7 cellular contexts compared by ENCODE assay signal in the genomic region with DNA sequence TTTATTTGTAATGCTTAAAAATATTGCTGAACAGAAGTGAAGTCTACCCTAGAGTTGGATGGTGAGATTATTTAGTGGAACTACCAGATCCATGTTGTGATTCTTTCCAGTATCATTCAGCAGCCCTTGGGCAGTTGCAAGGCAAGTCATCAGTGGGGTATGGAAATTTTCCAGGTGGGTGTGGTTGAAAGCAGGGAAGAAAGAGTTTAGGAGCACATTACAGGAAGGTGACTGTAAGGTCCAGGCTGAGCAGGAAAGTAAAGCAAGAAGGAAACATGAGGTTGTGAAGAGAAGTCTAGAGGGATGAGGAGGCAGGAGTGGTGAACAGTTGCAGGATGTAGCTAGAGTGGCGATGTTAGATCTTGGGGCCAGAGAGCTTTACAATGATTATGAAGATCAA.
DNase-seq lines count a peak whose midpoint lies in the region; ATAC-seq, FAIRE-seq and TF ChIP-seq lines count a peak whose summit lies in the region.
"Not testable (repeated sequence)": the region's sequence is repeated elsewhere in the genome, so short reads cannot be mapped to it uniquely, and the experiment has no call there.

No MANE protein-coding gene starts in this region.

- H3K4me1 ChIP-seq in GM23248 (ENCODE audit: insufficient read depth); PC-3 (ENCODE audit: insufficient read depth, low read length): not testable (repeated sequence)

- H3F3A ChIP-seq in GM23248 (ENCODE audit: insufficient read depth); PC-3 (ENCODE audit: low read length, unreplicated experiment): not testable (repeated sequence)

- not testable (repeated sequence) for BruUV-seq in PC-3 (replicated peaks; lab: Mats Ljungman, UMichigan)

- H3K36me3 Mint-ChIP-seq in osteocyte (ENCODE audit: unreplicated experiment), result not testable (repeated sequence)

- H3K27me3 Mint-ChIP-seq in osteocyte (ENCODE audit: unreplicated experiment), result peaks cover 54% of the 10 kb centered on the region

- not testable (repeated sequence) for H3K9me2 ChIP-seq in GM23248 (ENCODE audit: insufficient read depth); PC-3 (replicated peaks; ENCODE audit: low read length)

- H3K27me3 ChIP-seq in GM23248 (replicated peaks; ENCODE audit: insufficient read depth); PC-3 (ENCODE audit: low read length); bronchial epithelial cell (ENCODE audit: control insufficient read depth, insufficient read depth, low read length): not testable (repeated sequence)

- H3K4me2 ChIP-seq in GM23248 (ENCODE audit: unreplicated experiment); PC-3 (ENCODE audit: low read length): not testable (repeated sequence)

- not testable (repeated sequence) for H3K4me3 Mint-ChIP-seq in osteocyte (ENCODE audit: unreplicated experiment)

- H3K27ac Mint-ChIP-seq in osteocyte (ENCODE audit: unreplicated experiment), result not testable (repeated sequence)

- H3K9me3 ChIP-seq in GM23248 (ENCODE audit: low read depth); PC-3 (ENCODE audit: low read length): not testable (repeated sequence)

- CTCF ChIA-PET in PC-3 (lab: Charles Lee), result not testable (repeated sequence)

- POLR2A ChIA-PET in PC-3 (lab: Charles Lee; ENCODE audit: unreplicated experiment), result not testable (repeated sequence)

- not testable (repeated sequence) for H4K20me1 ChIP-seq in GM23248 (ENCODE audit: insufficient read depth); PC-3 (ENCODE audit: low read length)

- not testable (repeated sequence) for TF ChIP-seq CTCF in PC-3 (conservative IDR thresholded peaks at IDR 0.05; ENCODE audit: low read depth, low read length); bronchial epithelial cell (IDR thresholded peaks at IDR 0.05; ENCODE audit: insufficient read depth, low read length, severe bottlenecking); fibroblast of the aortic adventitia (IDR thresholded peaks at IDR 0.05; ENCODE audit: insufficient read depth, low read length); osteocyte (IDR thresholded peaks at IDR 0.05)

- not testable (repeated sequence) for H3K36me3 ChIP-seq in GM23248 (ENCODE audit: low read depth); PC-3 (ENCODE audit: low read depth, low read length); bronchial epithelial cell (ENCODE audit: control insufficient read depth, insufficient read depth, low read length)

- ATAC-seq in PC-3, result not testable (repeated sequence)

- not testable (repeated sequence) for H3K79me2 ChIP-seq in GM23248 (ENCODE audit: insufficient read depth); PC-3 (ENCODE audit: low read length)

- WGBS in GM23248 (ENCODE audit: low coverage in 1 of 2, low lambda C conversion rate in 2 of 2, missing lambda C conversion rate in 2 of 2), 2 experiments, result 60 to 63% methylated on average over 1 of the region's 1 CpG

- not testable (repeated sequence) for H3K4me1 Mint-ChIP-seq in osteocyte (ENCODE audit: unreplicated experiment)

- not testable (repeated sequence) for H3K9ac ChIP-seq in GM23248; PC-3 (ENCODE audit: low read length)

- not testable (repeated sequence) for H2AFZ ChIP-seq in GM23248; PC-3 (ENCODE audit: low read length)

- FAIRE-seq in bronchial epithelial cell (lab: Jason Lieb, UNC), result not testable (repeated sequence)

- DNase-seq in A172 (ENCODE audit: low spot score) (peak; percentile 16), EL (peak; percentile 31), GM23248 (peak; percentile 46), PC-3 (peak; percentile 51), bronchial epithelial cell (ENCODE audit: low read depth) (peak; percentile 49), fibroblast of the aortic adventitia (ENCODE audit: low read depth) (peak; percentile 0), osteocyte (ENCODE audit: extremely low spot score, unreplicated experiment) (peak; percentile 5)

- intact Hi-C loops in PC-3 (cut with micrococcal nuclease), result not testable (repeated sequence)

- not testable (repeated sequence) for H3K9me3 Mint-ChIP-seq in osteocyte (ENCODE audit: unreplicated experiment)

- in situ Hi-C loops in GM23248 (cut with MboI), result not testable (repeated sequence)

- not testable (repeated sequence) for H3K4me3 ChIP-seq in GM23248; PC-3 (ENCODE audit: low read length); bronchial epithelial cell (ENCODE audit: low read depth, low read length); fibroblast of the aortic adventitia (ENCODE audit: low read depth, low read length)

- not testable (repeated sequence) for H3K27ac ChIP-seq in GM23248; PC-3 (ENCODE audit: low read length)

Comparison
In these comparisons a context has a peak if more than half of its experiments do, and no peak if none do; other contexts are left out.
1. DNase-seq: peak in every context shown above with its lines; median percentile 51 in PC-3; 49 in bronchial epithelial cell; 46 in GM23248; 31 in EL; 16 in A172; 5 in osteocyte; 0 in fibroblast of the aortic adventitia.